ENCODE assay signal across 1 cellular context in the genomic region with DNA sequence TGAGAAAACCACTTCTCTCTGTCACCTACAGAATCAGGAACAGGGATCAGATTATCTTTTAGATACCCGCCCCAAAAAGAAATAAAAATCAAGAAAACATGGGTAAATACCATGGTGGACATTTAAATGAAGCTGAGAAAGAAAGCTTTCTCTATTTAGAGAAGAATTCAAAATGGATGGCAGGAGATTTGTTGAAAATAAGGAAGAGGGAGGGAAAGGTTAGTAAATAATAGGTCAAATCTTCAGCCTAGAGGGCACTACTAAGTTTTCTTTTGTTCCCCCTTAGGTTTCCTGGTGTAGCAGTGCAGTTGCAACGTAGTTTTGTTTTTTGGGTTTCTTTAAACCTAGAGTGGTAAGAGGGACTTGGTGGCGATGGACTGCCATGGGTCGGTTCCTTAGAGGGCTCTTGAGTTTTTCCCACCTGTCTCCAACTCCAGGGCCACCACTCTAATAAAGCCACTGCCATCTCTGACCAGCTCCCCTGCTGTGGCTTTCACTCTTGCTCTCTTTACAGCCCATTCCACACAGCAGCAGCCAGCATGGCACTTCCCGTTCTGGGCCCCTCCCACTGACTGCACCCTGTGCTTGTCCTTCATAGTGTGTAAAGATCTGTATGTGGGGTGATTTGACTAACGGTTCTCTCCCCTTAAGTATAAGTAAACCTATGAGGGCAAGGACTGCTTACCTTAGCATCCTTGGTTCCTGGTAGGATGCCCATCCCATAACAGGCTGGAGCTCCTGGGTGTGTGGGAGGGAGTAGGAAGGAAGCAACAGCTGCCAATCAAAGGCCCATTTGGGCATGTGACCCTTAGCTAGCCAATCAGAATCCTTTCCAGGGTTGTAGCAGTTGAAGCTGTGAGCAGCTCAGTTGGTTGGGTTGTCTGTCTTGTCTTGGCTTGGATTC.
TF ChIP-seq lines count a peak whose summit lies in the region.

No MANE protein-coding gene starts in this region.

TF ChIP-seq in HepG2, 621 proteins besides CTCF, POLR2A, EP300 and RAD21 (continued from another document):
- TF ChIP-seq, protein P1, sequence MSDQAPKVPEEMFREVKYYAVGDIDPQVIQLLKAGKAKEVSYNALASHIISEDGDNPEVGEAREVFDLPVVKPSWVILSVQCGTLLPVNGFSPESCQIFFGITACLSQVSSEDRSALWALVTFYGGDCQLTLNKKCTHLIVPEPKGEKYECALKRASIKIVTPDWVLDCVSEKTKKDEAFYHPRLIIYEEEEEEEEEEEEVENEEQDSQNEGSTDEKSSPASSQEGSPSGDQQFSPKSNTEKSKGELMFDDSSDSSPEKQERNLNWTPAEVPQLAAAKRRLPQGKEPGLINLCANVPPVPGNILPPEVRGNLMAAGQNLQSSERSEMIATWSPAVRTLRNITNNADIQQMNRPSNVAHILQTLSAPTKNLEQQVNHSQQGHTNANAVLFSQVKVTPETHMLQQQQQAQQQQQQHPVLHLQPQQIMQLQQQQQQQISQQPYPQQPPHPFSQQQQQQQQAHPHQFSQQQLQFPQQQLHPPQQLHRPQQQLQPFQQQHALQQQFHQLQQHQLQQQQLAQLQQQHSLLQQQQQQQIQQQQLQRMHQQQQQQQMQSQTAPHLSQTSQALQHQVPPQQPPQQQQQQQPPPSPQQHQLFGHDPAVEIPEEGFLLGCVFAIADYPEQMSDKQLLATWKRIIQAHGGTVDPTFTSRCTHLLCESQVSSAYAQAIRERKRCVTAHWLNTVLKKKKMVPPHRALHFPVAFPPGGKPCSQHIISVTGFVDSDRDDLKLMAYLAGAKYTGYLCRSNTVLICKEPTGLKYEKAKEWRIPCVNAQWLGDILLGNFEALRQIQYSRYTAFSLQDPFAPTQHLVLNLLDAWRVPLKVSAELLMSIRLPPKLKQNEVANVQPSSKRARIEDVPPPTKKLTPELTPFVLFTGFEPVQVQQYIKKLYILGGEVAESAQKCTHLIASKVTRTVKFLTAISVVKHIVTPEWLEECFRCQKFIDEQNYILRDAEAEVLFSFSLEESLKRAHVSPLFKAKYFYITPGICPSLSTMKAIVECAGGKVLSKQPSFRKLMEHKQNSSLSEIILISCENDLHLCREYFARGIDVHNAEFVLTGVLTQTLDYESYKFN (CRISPR knock-in tag; conservative IDR thresholded peaks at IDR 0.05) = no peak
- TF ChIP-seq NFYC (CRISPR knock-in tag; IDR thresholded peaks at IDR 0.05) = 0 out of 2 replicates have a peak, but pooled peaks have one; percentile 30
- TF ChIP-seq ZNF713 (CRISPR knock-in tag; IDR thresholded peaks at IDR 0.05) = no peak
- TF ChIP-seq, protein P2, sequence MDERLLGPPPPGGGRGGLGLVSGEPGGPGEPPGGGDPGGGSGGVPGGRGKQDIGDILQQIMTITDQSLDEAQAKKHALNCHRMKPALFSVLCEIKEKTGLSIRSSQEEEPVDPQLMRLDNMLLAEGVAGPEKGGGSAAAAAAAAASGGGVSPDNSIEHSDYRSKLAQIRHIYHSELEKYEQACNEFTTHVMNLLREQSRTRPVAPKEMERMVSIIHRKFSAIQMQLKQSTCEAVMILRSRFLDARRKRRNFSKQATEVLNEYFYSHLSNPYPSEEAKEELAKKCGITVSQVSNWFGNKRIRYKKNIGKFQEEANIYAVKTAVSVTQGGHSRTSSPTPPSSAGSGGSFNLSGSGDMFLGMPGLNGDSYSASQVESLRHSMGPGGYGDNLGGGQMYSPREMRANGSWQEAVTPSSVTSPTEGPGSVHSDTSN (CRISPR knock-in tag; IDR thresholded peaks at IDR 0.05) = peak; percentile 64
- no peak for TF ChIP-seq ZNF510 (CRISPR knock-in tag; IDR thresholded peaks at IDR 0.05; ENCODE audit: low read depth)
- no peak for TF ChIP-seq ZSCAN31 (CRISPR knock-in tag; IDR thresholded peaks at IDR 0.05; ENCODE audit: low read depth)
- no peak for TF ChIP-seq JUNB (CRISPR knock-in tag; IDR thresholded peaks at IDR 0.05; ENCODE audit: borderline replicate concordance)
- TF ChIP-seq CBX5 (CRISPR knock-in tag; IDR thresholded peaks at IDR 0.05; ENCODE audit: borderline replicate concordance) = no peak
- TF ChIP-seq, protein P3, sequence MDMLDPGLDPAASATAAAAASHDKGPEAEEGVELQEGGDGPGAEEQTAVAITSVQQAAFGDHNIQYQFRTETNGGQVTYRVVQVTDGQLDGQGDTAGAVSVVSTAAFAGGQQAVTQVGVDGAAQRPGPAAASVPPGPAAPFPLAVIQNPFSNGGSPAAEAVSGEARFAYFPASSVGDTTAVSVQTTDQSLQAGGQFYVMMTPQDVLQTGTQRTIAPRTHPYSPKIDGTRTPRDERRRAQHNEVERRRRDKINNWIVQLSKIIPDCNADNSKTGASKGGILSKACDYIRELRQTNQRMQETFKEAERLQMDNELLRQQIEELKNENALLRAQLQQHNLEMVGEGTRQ (IDR thresholded peaks at IDR 0.05; ENCODE audit: low read depth, low read length) = peak; percentile 46; the same call in 1 of the 2 replicates
- TF ChIP-seq, protein P3 (CRISPR knock-in tag; IDR thresholded peaks at IDR 0.05; ENCODE audit: borderline replicate concordance) = no peak
